In genomic region chr19:7930030-7930429, GRCh38 we compare ENCODE assay signal across 10 cellular contexts. TPM values are rescaled to one million over a fixed set of nuclear protein-coding genes. Genes with fewer than 3 reads are reported as not detected.
DNase-seq lines count a peak whose midpoint lies in the region; ATAC-seq, FAIRE-seq and TF ChIP-seq lines count a peak whose summit lies in the region.
"Not testable (repeated sequence)": the region's sequence is repeated elsewhere in the genome, so short reads cannot be mapped to it uniquely, and the experiment has no call there.
"Had no signal": no experiment of that assay in that cellular context is flagged by ENCODE, and none has a peak within 500 bp of the region (broad histone marks: within the 10 kb centered on the region; RNA-seq: fewer than 3 reads in every experiment).

No MANE protein-coding gene starts in this region.

- dilution Hi-C loops in endothelial cell of umbilical vein (cut with MboI; ENCODE audit: extremely low pct_ligation_motif_present, low sequenced_read_pairs), result not testable (repeated sequence)

- BruUV-seq in endothelial cell of umbilical vein (replicated peaks; lab: Mats Ljungman, UMichigan), result not testable (repeated sequence)

- TF ChIP-seq POLR2A in adrenal gland (IDR thresholded peaks at IDR 0.05); endothelial cell of umbilical vein (IDR thresholded peaks at IDR 0.05; ENCODE audit: low read depth, low read length); transverse colon (IDR thresholded peaks at IDR 0.05): not testable (repeated sequence)

- H3K27me3 ChIP-seq in BLaER1; RWPE2 (ENCODE audit: insufficient read depth, poor library complexity, severe bottlenecking); adrenal gland; endothelial cell of umbilical vein (ENCODE audit: control insufficient read depth in 2 of 2, insufficient read depth in 2 of 2, low read length in 2 of 2); layer of hippocampus (ENCODE audit: control insufficient read depth, insufficient read depth, low read length); rectal smooth muscle tissue (ENCODE audit: control insufficient read depth, insufficient read depth, low read length); transverse colon: not testable (repeated sequence)

- not testable (repeated sequence) for TF ChIP-seq CTCF in HEK293 (tag by site-specific recombination; IDR thresholded peaks at IDR 0.05); RWPE2 (IDR thresholded peaks at IDR 0.05; ENCODE audit: poor library complexity, severe bottlenecking); adrenal gland (IDR thresholded peaks at IDR 0.05); endothelial cell of umbilical vein (IDR thresholded peaks at IDR 0.05; ENCODE audit: extremely low read depth in 1 of 2, insufficient read depth in 1 of 2, low read depth in 1 of 2, low read length in 2 of 2); transverse colon (IDR thresholded peaks at IDR 0.05)

- POLR2A ChIA-PET in HEK293 (lab: Yijun Ruan, JAX), result interaction anchor here (0.7 to 5.8 kb wide), 6 partner anchors 10 to 325 kb away, joined by 3 to 60 read pairs (median 6); partner anchors contain the start of genes SNAPC2 and TIMM44
- POLR2A ChIA-PET in endothelial cell of umbilical vein (lab: Charles Lee), result interaction anchor here (1.6 kb wide), 1 partner anchor 14 kb away, joined by 11 read pairs; the partner anchor contains the start of gene TIMM44

- TF ChIP-seq EP300 in transverse colon (IDR thresholded peaks at IDR 0.05; ENCODE audit: low read depth), result not testable (repeated sequence)

- H3K4me3 ChIP-seq in BLaER1; HEK293 (ENCODE audit: low read depth, low read length); RWPE2 (ENCODE audit: severe bottlenecking); adrenal gland; endothelial cell of umbilical vein (replicated peaks in 1 of 3; ENCODE audit: insufficient read depth in 1 of 3, low read depth in 1 of 3, low read length in 3 of 3); rectal smooth muscle tissue (ENCODE audit: low read length); transverse colon: not testable (repeated sequence)

- ATAC-seq in RWPE2 (ENCODE audit: low read depth), result not testable (repeated sequence)

- intact Hi-C loops in adrenal gland (cut with DNase I); endothelial cell of umbilical vein (cut with micrococcal nuclease): not testable (repeated sequence)
- intact Hi-C loops in transverse colon (cut with DNase I; ENCODE audit: low total_unique reads), result loop anchor here (10.0 kb wide), 1 partner anchor 75 kb away; the partner anchor contains the start of gene ELAVL1

- H3K9me1 ChIP-seq in endothelial cell of umbilical vein (replicated peaks; ENCODE audit: control insufficient read depth, extremely low read depth, insufficient read depth, low read length), result not testable (repeated sequence)

- not testable (repeated sequence) for DNase-seq in RWPE2 (ENCODE audit: low spot score); endothelial cell of umbilical vein (ENCODE audit: low read depth, low spot score); transverse colon
- peak in 5 of 7 donors; percentile 49 to 83 (median 73) for DNase-seq in adrenal gland

- H3K9me3 ChIP-seq in BLaER1; HEK293 (ENCODE audit: control insufficient read depth, insufficient read depth, low read depth, low read length); RWPE2 (ENCODE audit: severe bottlenecking); adrenal gland (replicated peaks in 1 of 3); endothelial cell of umbilical vein (replicated peaks; ENCODE audit: control insufficient read depth, insufficient read depth, low read length); transverse colon: not testable (repeated sequence)

- not testable (repeated sequence) for H3K79me2 ChIP-seq in endothelial cell of umbilical vein (ENCODE audit: control insufficient read depth, insufficient read depth, low read length)

- H3K27ac ChIP-seq in BLaER1; HEK293 (ENCODE audit: extremely low read depth, low read depth, low read length); endothelial cell of umbilical vein (ENCODE audit: insufficient read depth, low read depth, low read length): not testable (repeated sequence)
- H3K27ac ChIP-seq in RWPE2 (ENCODE audit: poor library complexity, severe bottlenecking) (peak overlapping the region; percentile 77), adrenal gland (peak overlapping the region; percentile 67 to 94 (median 87)), layer of hippocampus (ENCODE audit: low read depth, low read length) (peak overlapping the region; percentile 30), rectal smooth muscle tissue (ENCODE audit: low read depth, low read length) (peak overlapping the region; percentile 88), transverse colon (peak overlapping the region; percentile 79 to 91 (median 83))

- peaks cover 59% of the 10 kb centered on the region for H3K36me3 ChIP-seq in BLaER1
- peaks cover 6 to 59% of the 10 kb centered on the region in 2 experiments; a peak in 2 of 3 replicates for H3K36me3 ChIP-seq in HEK293 (ENCODE audit: control insufficient read depth in 2 of 2, insufficient read depth in 1 of 2, low read length in 2 of 2)
- H3K36me3 ChIP-seq in RWPE2 (ENCODE audit: low read depth), result peaks cover 48% of the 10 kb centered on the region
- H3K36me3 ChIP-seq in adrenal gland (replicated peaks in 1 of 2), result peaks cover 0 to 48% of the 10 kb centered on the region in 2 donors
- H3K36me3 ChIP-seq in endothelial cell of umbilical vein (ENCODE audit: control insufficient read depth in 2 of 2, extremely low read depth in 1 of 2, insufficient read depth in 2 of 2, low read length in 2 of 2), result peaks cover 2 to 40% of the 10 kb centered on the region in 2 experiments
- peaks cover 20% of the 10 kb centered on the region for H3K36me3 ChIP-seq in rectal smooth muscle tissue (ENCODE audit: control insufficient read depth, insufficient read depth, low read length)
- H3K36me3 ChIP-seq in transverse colon, result peaks cover 0 to 32% (median 16%) of the 10 kb centered on the region in 4 donors

- WGBS in adrenal gland, 4 donors, result 59 to 76% (median 70%) methylated on average over 7 to 11 of the region's 11 CpGs
- 86% methylated on average over 10 of the region's 11 CpGs; no CpG with 5 or more reads in 1 of the 2 donors for WGBS in transverse colon (ENCODE audit: low coverage in 1 of 2), 2 donors

- H4K20me1 ChIP-seq in BLaER1, result peaks cover 79% of the 10 kb centered on the region
- H4K20me1 ChIP-seq in endothelial cell of umbilical vein (replicated peaks; ENCODE audit: control insufficient read depth, extremely low read depth, insufficient read depth, low read length), result not testable (repeated sequence)

- H3K4me1 ChIP-seq in BLaER1, result peaks cover 36% of the 10 kb centered on the region
- peaks cover 17% of the 10 kb centered on the region for H3K4me1 ChIP-seq in HEK293 (ENCODE audit: control insufficient read depth, insufficient read depth, low read length)
- H3K4me1 ChIP-seq in RWPE2 (ENCODE audit: insufficient read depth, poor library complexity, severe bottlenecking), result peaks cover 15% of the 10 kb centered on the region
- peaks cover 41 to 47% of the 10 kb centered on the region in 2 donors for H3K4me1 ChIP-seq in adrenal gland (replicated peaks in 1 of 2)
- peaks cover 17% of the 10 kb centered on the region for H3K4me1 ChIP-seq in endothelial cell of umbilical vein (ENCODE audit: control insufficient read depth, extremely low read depth, insufficient read depth, low read length)
- peaks cover 52% of the 10 kb centered on the region for H3K4me1 ChIP-seq in rectal smooth muscle tissue (ENCODE audit: control insufficient read depth, insufficient read depth, low read length)
- H3K4me1 ChIP-seq in transverse colon, result peaks cover 28 to 44% (median 35%) of the 10 kb centered on the region in 4 donors

- H3K4me2 ChIP-seq in BLaER1, result peak overlapping the region; percentile 49
- not testable (repeated sequence) for H3K4me2 ChIP-seq in endothelial cell of umbilical vein (ENCODE audit: insufficient read depth, low read length)

- CTCF ChIA-PET in HEK293 (lab: Yijun Ruan, JAX), result interaction anchor here (0.9 to 3.5 kb wide), 5 partner anchors 10 to 130 kb away, joined by 3 to 25 read pairs (median 3); partner anchors contain the start of gene TIMM44
- CTCF ChIA-PET in endothelial cell of umbilical vein (lab: Charles Lee), result interaction anchor here (1.6 to 3.9 kb wide), 3 partner anchors 9 to 61 kb away, joined by 7 to 41 read pairs (median 11); partner anchors contain the start of genes SNAPC2 and TIMM44

- not testable (repeated sequence) for H2AFZ ChIP-seq in endothelial cell of umbilical vein (ENCODE audit: low read depth, low read length)

- in situ Hi-C loops in transverse colon (cut with MboI; ENCODE audit: low pct_ligation_motif_present in 1 of 4, low pct_unique_long_range_greater_than_20kb in 1 of 4, low sequenced_read_pairs in 3 of 4), result not testable (repeated sequence)

- FAIRE-seq in endothelial cell of umbilical vein (lab: Jason Lieb, UNC), result peak; percentile 40

- H3K9ac ChIP-seq in BLaER1; endothelial cell of umbilical vein (replicated peaks; ENCODE audit: extremely low read depth, insufficient read depth, low read length); rectal smooth muscle tissue (ENCODE audit: low read length): not testable (repeated sequence)

RNA-seq across cellular contexts. Expression of gene CTXN1, which starts 4.1 kb away (rescaled TPM):
- total RNA-seq in adrenal gland (10 to 100 TPM in 5 of 8 donors, 1 to 10 TPM in 3; 2.4 to 17.9 (median 10.7) TPM), endothelial cell of umbilical vein (27.6 and 31.1 TPM in 2 replicates), transverse colon (10 to 100 TPM in 1 of 4 donors, 1 to 10 TPM in 3; 2.9 to 29.7 (median 4.8) TPM)
- polyA plus RNA-seq in adrenal gland (10 to 100 TPM in 2 of 3 donors, not detected in 1; 10.4 to 12.2 TPM), endothelial cell of umbilical vein (16.0 and 25.6 TPM in 2 replicates)
- 7.2 and 11.6 TPM in 2 replicates for polyA plus RNA-seq in endothelial cell of umbilical vein (2011; cell fraction: cytosol; rRNA removed)
- polyA plus RNA-seq in endothelial cell of umbilical vein (2011; cell fraction: nucleus; rRNA removed), result 4.2 and 4.6 TPM in 2 replicates
- polyA plus RNA-seq in endothelial cell of umbilical vein (2012), result 12.6 and 33.1 TPM in 2 replicates
- polyA minus RNA-seq in endothelial cell of umbilical vein, result 2.4 and 2.9 TPM in 2 replicates
- 14.6 TPM for polyA minus RNA-seq in endothelial cell of umbilical vein (2011; cell fraction: cytosol; rRNA and poly(A)+ RNA removed)
- polyA minus RNA-seq in endothelial cell of umbilical vein (2011; cell fraction: nucleus; rRNA and poly(A)+ RNA removed), result 1.6 and 5.6 TPM in 2 replicates
- total RNA-seq: mononuclear cell had no signal
- polyA plus RNA-seq: IgD-negative memory B cell had no signal

RNA-seq across cellular contexts. Expression of gene SNAPC2, which starts 9.9 kb away (rescaled TPM):
- 10 to 100 TPM; 12.7 to 38.2 (median 23.7) TPM for total RNA-seq in adrenal gland
- polyA plus RNA-seq in adrenal gland, result 10 to 100 TPM in 2 of 3 donors, 1 to 10 TPM in 1; 8.2 to 20.7 (median 16.0) TPM
- total RNA-seq in endothelial cell of umbilical vein, result 23.7 and 29.2 TPM in 2 replicates
- polyA plus RNA-seq in endothelial cell of umbilical vein, result 25.8 and 33.0 TPM in 2 replicates
- polyA plus RNA-seq in endothelial cell of umbilical vein (2011; cell fraction: cytosol; rRNA removed), result 16.5 and 22.3 TPM in 2 replicates
- polyA plus RNA-seq in endothelial cell of umbilical vein (2011; cell fraction: nucleus; rRNA removed), result 9.7 and 11.4 TPM in 2 replicates
- 27.3 and 36.7 TPM in 2 replicates for polyA plus RNA-seq in endothelial cell of umbilical vein (2012)
- 7.7 and 7.8 TPM in 2 replicates for polyA minus RNA-seq in endothelial cell of umbilical vein
- polyA minus RNA-seq in endothelial cell of umbilical vein (2011; cell fraction: cytosol; rRNA and poly(A)+ RNA removed), result 7.9 TPM
- polyA minus RNA-seq in endothelial cell of umbilical vein (2011; cell fraction: nucleus; rRNA and poly(A)+ RNA removed), result 2.5 and 5.2 TPM in 2 replicates
- total RNA-seq in transverse colon, result 10 to 100 TPM; 11.4 to 35.9 (median 13.0) TPM

RNA-seq across cellular contexts. Expression of gene TIMM44, which starts 13.4 kb away (rescaled TPM):
- 10 to 100 TPM; 50.6 to 88.2 (median 60.8) TPM for total RNA-seq in adrenal gland
- 100 to 1,000 TPM in 2 of 3 donors, 10 to 100 TPM in 1; 58.3 to 218 (median 183) TPM for polyA plus RNA-seq in adrenal gland
- total RNA-seq in endothelial cell of umbilical vein, result 61.5 and 62.9 TPM in 2 replicates
- polyA plus RNA-seq in endothelial cell of umbilical vein, result 64.3 and 82.5 TPM in 2 replicates
- polyA plus RNA-seq in endothelial cell of umbilical vein (2011; cell fraction: cytosol; rRNA removed), result 31.1 and 39.1 TPM in 2 replicates
- polyA plus RNA-seq in endothelial cell of umbilical vein (2011; cell fraction: nucleus; rRNA removed), result 88.2 and 102 TPM in 2 replicates
- 52.7 and 53.2 TPM in 2 replicates for polyA plus RNA-seq in endothelial cell of umbilical vein (2012)
- 27.7 and 30.8 TPM in 2 replicates for polyA minus RNA-seq in endothelial cell of umbilical vein
- polyA minus RNA-seq in endothelial cell of umbilical vein (2011; cell fraction: cytosol; rRNA and poly(A)+ RNA removed), result 62.2 TPM
- 20.3 and 39.5 TPM in 2 replicates for polyA minus RNA-seq in endothelial cell of umbilical vein (2011; cell fraction: nucleus; rRNA and poly(A)+ RNA removed)
- total RNA-seq in transverse colon, result 100 to 1,000 TPM in 1 of 4 donors, 10 to 100 TPM in 3; 59.7 to 102 (median 71.8) TPM

RNA-seq across cellular contexts. Expression of gene TGFBR3L, which starts 15.4 kb away (rescaled TPM):
- 1 to 10 TPM in 3 of 8 donors, under 1 TPM in 2, not detected in 3; 0.23 to 7.0 (median 2.1) TPM for total RNA-seq in adrenal gland
- 1 to 10 TPM in 2 of 3 donors, under 1 TPM in 1; 0.62 to 3.3 (median 1.2) TPM for polyA plus RNA-seq in adrenal gland
- total RNA-seq in endothelial cell of umbilical vein, result 1.2 TPM in 1 of 2 replicates, not detected in the other
- 0.35 and 0.81 TPM in 2 replicates for polyA plus RNA-seq in endothelial cell of umbilical vein
- not detected in 2 replicates for polyA plus RNA-seq in endothelial cell of umbilical vein (2011; cell fraction: cytosol; rRNA removed)
- polyA plus RNA-seq in endothelial cell of umbilical vein (2011; cell fraction: nucleus; rRNA removed), result 0.16 TPM in 1 of 2 replicates, not detected in the other
- 1.2 TPM in 1 of 2 replicates, not detected in the other for polyA plus RNA-seq in endothelial cell of umbilical vein (2012)
- polyA minus RNA-seq in endothelial cell of umbilical vein, result not detected in 2 replicates
- polyA minus RNA-seq in endothelial cell of umbilical vein (2011; cell fraction: cytosol; rRNA and poly(A)+ RNA removed), result 9.8 TPM
- 0.48 TPM in 1 of 2 replicates, not detected in the other for polyA minus RNA-seq in endothelial cell of umbilical vein (2011; cell fraction: nucleus; rRNA and poly(A)+ RNA removed)
- 1 to 10 TPM in 1 of 4 donors, not detected in 3; 1.4 TPM for total RNA-seq in transverse colon
- polyA plus RNA-seq: IgD-negative memory B cell had no signal

RNA-seq across cellular contexts. Expression of gene MAP2K7, which starts 26.4 kb away (rescaled TPM):
- total RNA-seq in adrenal gland, result 10 to 100 TPM in 6 of 8 donors, 1 to 10 TPM in 2; 9.2 to 41.2 (median 23.2) TPM
- 100 to 1,000 TPM in 1 of 3 donors, 10 to 100 TPM in 1, 1 to 10 TPM in 1; 7.5 to 110 (median 21.7) TPM for polyA plus RNA-seq in adrenal gland
- total RNA-seq in endothelial cell of umbilical vein, result 31.6 and 36.0 TPM in 2 replicates
- 13.8 and 14.0 TPM in 2 replicates for polyA plus RNA-seq in endothelial cell of umbilical vein
- polyA plus RNA-seq in endothelial cell of umbilical vein (2011; cell fraction: cytosol; rRNA removed), result 8.8 and 12.6 TPM in 2 replicates
- 45.9 and 51.2 TPM in 2 replicates for polyA plus RNA-seq in endothelial cell of umbilical vein (2011; cell fraction: nucleus; rRNA removed)
- 16.2 and 21.2 TPM in 2 replicates for polyA plus RNA-seq in endothelial cell of umbilical vein (2012)
- polyA minus RNA-seq in endothelial cell of umbilical vein, result 11.8 and 14.7 TPM in 2 replicates
- 15.1 TPM for polyA minus RNA-seq in endothelial cell of umbilical vein (2011; cell fraction: cytosol; rRNA and poly(A)+ RNA removed)
- polyA minus RNA-seq in endothelial cell of umbilical vein (2011; cell fraction: nucleus; rRNA and poly(A)+ RNA removed), result 16.2 and 23.8 TPM in 2 replicates
- total RNA-seq in transverse colon, result 100 to 1,000 TPM in 1 of 4 donors, 10 to 100 TPM in 3; 11.9 to 125 (median 20.9) TPM
